Comparison of ENCODE assay signal across 1 cellular context in genomic region chr12:55743131-55743921, GRCh38.
TF ChIP-seq lines count a peak whose summit lies in the region.

No MANE protein-coding gene starts in this region.

TF ChIP-seq in K562, 482 proteins besides CTCF, POLR2A, EP300 and RAD21 (continues in another document):
- peak in 1 of 2 experiments; percentile 52; a peak in 1 of 4 replicates for TF ChIP-seq RCOR1 (IDR thresholded peaks at IDR 0.05; ENCODE audit: borderline replicate concordance in 1 of 2, low read depth in 2 of 2, low read length in 2 of 2)
- peak; percentile 58; the same call in 1 of the 2 replicates for TF ChIP-seq CBX1 (IDR thresholded peaks at IDR 0.05; ENCODE audit: low read depth)
- peak; percentile 63 to 71 for TF ChIP-seq NRF1 (conservative IDR thresholded peaks at IDR 0.05 in 1 of 2, IDR thresholded peaks at IDR 0.05 in 1 of 2)
- TF ChIP-seq ZNF830 (CRISPR knock-in tag; IDR thresholded peaks at IDR 0.05), result no peak
- TF ChIP-seq CREB1 (IDR thresholded peaks at IDR 0.05), result peak; percentile 9; the same call in 1 of the 2 replicates
- peak; percentile 52; the same call in 1 of the 2 replicates for TF ChIP-seq CREB1 (CRISPR knock-in tag; IDR thresholded peaks at IDR 0.05)
- 0 out of 2 replicates have a peak, but pooled peaks have one; percentile 15 for TF ChIP-seq ETV1 (tag; conservative IDR thresholded peaks at IDR 0.05; ENCODE audit: low read depth)
- TF ChIP-seq ZNF511 (CRISPR knock-in tag; IDR thresholded peaks at IDR 0.05), result 0 out of 2 replicates have a peak, but pooled peaks have one; percentile 15
- TF ChIP-seq ZBTB40 (IDR thresholded peaks at IDR 0.05), result peak; percentile 51; the same call in 1 of the 2 replicates
- no peak for TF ChIP-seq ZBTB40 (CRISPR knock-in tag; IDR thresholded peaks at IDR 0.05)
- TF ChIP-seq CHD1 (IDR thresholded peaks at IDR 0.05; ENCODE audit: low read length), result peak; percentile 71
- peak; percentile 75; the same call in 1 of the 2 replicates for TF ChIP-seq CTBP1 (IDR thresholded peaks at IDR 0.05; ENCODE audit: borderline replicate concordance)
- no peak for TF ChIP-seq SREBF1 (IDR thresholded peaks at IDR 0.05; ENCODE audit: borderline replicate concordance, low read depth, low read length)
- TF ChIP-seq SMARCA5 (IDR thresholded peaks at IDR 0.05), result peak; percentile 67; the same call in 1 of the 2 replicates
- no peak for TF ChIP-seq OTX1 (CRISPR knock-in tag; IDR thresholded peaks at IDR 0.05)
- TF ChIP-seq JUN (IDR thresholded peaks at IDR 0.05; ENCODE audit: borderline replicate concordance, low read depth, low read length), result no peak
- TF ChIP-seq JUN (CRISPR knock-in tag; IDR thresholded peaks at IDR 0.05; ENCODE audit: borderline replicate concordance), result no peak
- no peak for TF ChIP-seq NR4A1 (CRISPR knock-in tag; IDR thresholded peaks at IDR 0.05)
- 0 out of 2 replicates have a peak, but pooled peaks have one; percentile 40 for TF ChIP-seq NR4A1 (tag; IDR thresholded peaks at IDR 0.05)
- TF ChIP-seq EP400 (IDR thresholded peaks at IDR 0.05), result 0 out of 2 replicates have a peak, but pooled peaks have one; percentile 5
- no peak for TF ChIP-seq RHOXF2B (CRISPR knock-in tag; conservative IDR thresholded peaks at IDR 0.05)
- TF ChIP-seq SMAD4 (CRISPR knock-in tag; conservative IDR thresholded peaks at IDR 0.05), result 0 out of 2 replicates have a peak, but pooled peaks have one; percentile 49
- TF ChIP-seq HDAC1 (IDR thresholded peaks at IDR 0.05), result peak in 1 of 2 experiments; percentile 61; a peak in 1 of 4 replicates
- TF ChIP-seq TBP (optimal IDR thresholded peaks at IDR 0.05; ENCODE audit: low read depth, low read length), result peak; percentile 20
- TF ChIP-seq ZBTB43 (CRISPR knock-in tag; IDR thresholded peaks at IDR 0.05), result 0 out of 2 replicates have a peak, but pooled peaks have one; percentile 65
- TF ChIP-seq UBTF (IDR thresholded peaks at IDR 0.05; ENCODE audit: borderline replicate concordance in 1 of 2, low read depth in 2 of 2, low read length in 2 of 2), result peak in 1 of 2 experiments; percentile 52; a peak in 1 of 4 replicates
- peak; percentile 72 for TF ChIP-seq HDAC2 (IDR thresholded peaks at IDR 0.05)
- no peak for TF ChIP-seq ATF1 (CRISPR knock-in tag; IDR thresholded peaks at IDR 0.05)
- peak; percentile 22; the same call in 1 of the 2 replicates for TF ChIP-seq ATF1 (tag; IDR thresholded peaks at IDR 0.05)
- peak; percentile 36; the same call in 1 of the 2 replicates for TF ChIP-seq SMARCE1 (IDR thresholded peaks at IDR 0.05)
- peak; percentile 98 for TF ChIP-seq ZFP36 (IDR thresholded peaks at IDR 0.05; ENCODE audit: low read depth, low read length, partially characterized antibody)
- no peak; a peak in 1 of 4 replicates for TF ChIP-seq MNT (conservative IDR thresholded peaks at IDR 0.05)
- peak; percentile 52; the same call in 1 of the 2 replicates for TF ChIP-seq CREM (IDR thresholded peaks at IDR 0.05; ENCODE audit: low read depth)
- no peak for TF ChIP-seq ZNF263 (CRISPR knock-in tag; IDR thresholded peaks at IDR 0.05; ENCODE audit: borderline replicate concordance)
- TF ChIP-seq RFX7 (CRISPR knock-in tag; IDR thresholded peaks at IDR 0.05), result no peak
- no peak for TF ChIP-seq ETS2 (tag; IDR thresholded peaks at IDR 0.05; ENCODE audit: borderline replicate concordance, poor library complexity, severe bottlenecking)
- TF ChIP-seq ZNF24 (IDR thresholded peaks at IDR 0.05), result peak; percentile 72
- TF ChIP-seq ELF2 (CRISPR knock-in tag; IDR thresholded peaks at IDR 0.05), result no peak
- TF ChIP-seq ERF (CRISPR knock-in tag; IDR thresholded peaks at IDR 0.05), result peak; percentile 13; the same call in 1 of the 2 replicates
- peak; percentile 86 for TF ChIP-seq ZNF436 (CRISPR knock-in tag; IDR thresholded peaks at IDR 0.05)
- peak; percentile 19 to 46 for TF ChIP-seq E2F6 (IDR thresholded peaks at IDR 0.05; ENCODE audit: borderline replicate concordance in 1 of 2, extremely low read depth in 1 of 2, insufficient read depth in 1 of 2, insufficient read length in 1 of 2, low read depth in 1 of 2, low read length in 1 of 2, poor library complexity in 1 of 2, severe bottlenecking in 1 of 2)
- peak; percentile 29; the same call in 1 of the 2 replicates for TF ChIP-seq ZNF740 (CRISPR knock-in tag; IDR thresholded peaks at IDR 0.05)
- no peak for TF ChIP-seq ZNF740 (tag; IDR thresholded peaks at IDR 0.05)
- TF ChIP-seq TFAP4 (CRISPR knock-in tag; IDR thresholded peaks at IDR 0.05; ENCODE audit: borderline replicate concordance), result peak; percentile 71
- no peak for TF ChIP-seq ZNF785 (CRISPR knock-in tag; IDR thresholded peaks at IDR 0.05)
- TF ChIP-seq ZNF445 (CRISPR knock-in tag; IDR thresholded peaks at IDR 0.05; ENCODE audit: low read depth), result no peak
- TF ChIP-seq GABPB1 (CRISPR knock-in tag; IDR thresholded peaks at IDR 0.05), result peak; percentile 57; the same call in 1 of the 2 replicates
- TF ChIP-seq MAX (CRISPR knock-in tag; IDR thresholded peaks at IDR 0.05), result peak; percentile 49
- peak; percentile 54 for TF ChIP-seq MYC (IDR thresholded peaks at IDR 0.05; ENCODE audit: low read depth, low read length)
- no peak for TF ChIP-seq MYC (CRISPR knock-in tag; IDR thresholded peaks at IDR 0.05; ENCODE audit: borderline replicate concordance, low read depth)
- TF ChIP-seq ZNF146 (CRISPR knock-in tag; IDR thresholded peaks at IDR 0.05; ENCODE audit: unreplicated experiment), result no peak
